ENCODE assay signal across 1 cellular context in genomic region chr7:106016331-106016730, GRCh38.
TF ChIP-seq lines count a peak whose summit lies in the region.

No MANE protein-coding gene starts in this region.

TF ChIP-seq in GM23338, 12 proteins besides CTCF, POLR2A, EP300 and RAD21 (continued from another document):
- TF ChIP-seq, protein P1, sequence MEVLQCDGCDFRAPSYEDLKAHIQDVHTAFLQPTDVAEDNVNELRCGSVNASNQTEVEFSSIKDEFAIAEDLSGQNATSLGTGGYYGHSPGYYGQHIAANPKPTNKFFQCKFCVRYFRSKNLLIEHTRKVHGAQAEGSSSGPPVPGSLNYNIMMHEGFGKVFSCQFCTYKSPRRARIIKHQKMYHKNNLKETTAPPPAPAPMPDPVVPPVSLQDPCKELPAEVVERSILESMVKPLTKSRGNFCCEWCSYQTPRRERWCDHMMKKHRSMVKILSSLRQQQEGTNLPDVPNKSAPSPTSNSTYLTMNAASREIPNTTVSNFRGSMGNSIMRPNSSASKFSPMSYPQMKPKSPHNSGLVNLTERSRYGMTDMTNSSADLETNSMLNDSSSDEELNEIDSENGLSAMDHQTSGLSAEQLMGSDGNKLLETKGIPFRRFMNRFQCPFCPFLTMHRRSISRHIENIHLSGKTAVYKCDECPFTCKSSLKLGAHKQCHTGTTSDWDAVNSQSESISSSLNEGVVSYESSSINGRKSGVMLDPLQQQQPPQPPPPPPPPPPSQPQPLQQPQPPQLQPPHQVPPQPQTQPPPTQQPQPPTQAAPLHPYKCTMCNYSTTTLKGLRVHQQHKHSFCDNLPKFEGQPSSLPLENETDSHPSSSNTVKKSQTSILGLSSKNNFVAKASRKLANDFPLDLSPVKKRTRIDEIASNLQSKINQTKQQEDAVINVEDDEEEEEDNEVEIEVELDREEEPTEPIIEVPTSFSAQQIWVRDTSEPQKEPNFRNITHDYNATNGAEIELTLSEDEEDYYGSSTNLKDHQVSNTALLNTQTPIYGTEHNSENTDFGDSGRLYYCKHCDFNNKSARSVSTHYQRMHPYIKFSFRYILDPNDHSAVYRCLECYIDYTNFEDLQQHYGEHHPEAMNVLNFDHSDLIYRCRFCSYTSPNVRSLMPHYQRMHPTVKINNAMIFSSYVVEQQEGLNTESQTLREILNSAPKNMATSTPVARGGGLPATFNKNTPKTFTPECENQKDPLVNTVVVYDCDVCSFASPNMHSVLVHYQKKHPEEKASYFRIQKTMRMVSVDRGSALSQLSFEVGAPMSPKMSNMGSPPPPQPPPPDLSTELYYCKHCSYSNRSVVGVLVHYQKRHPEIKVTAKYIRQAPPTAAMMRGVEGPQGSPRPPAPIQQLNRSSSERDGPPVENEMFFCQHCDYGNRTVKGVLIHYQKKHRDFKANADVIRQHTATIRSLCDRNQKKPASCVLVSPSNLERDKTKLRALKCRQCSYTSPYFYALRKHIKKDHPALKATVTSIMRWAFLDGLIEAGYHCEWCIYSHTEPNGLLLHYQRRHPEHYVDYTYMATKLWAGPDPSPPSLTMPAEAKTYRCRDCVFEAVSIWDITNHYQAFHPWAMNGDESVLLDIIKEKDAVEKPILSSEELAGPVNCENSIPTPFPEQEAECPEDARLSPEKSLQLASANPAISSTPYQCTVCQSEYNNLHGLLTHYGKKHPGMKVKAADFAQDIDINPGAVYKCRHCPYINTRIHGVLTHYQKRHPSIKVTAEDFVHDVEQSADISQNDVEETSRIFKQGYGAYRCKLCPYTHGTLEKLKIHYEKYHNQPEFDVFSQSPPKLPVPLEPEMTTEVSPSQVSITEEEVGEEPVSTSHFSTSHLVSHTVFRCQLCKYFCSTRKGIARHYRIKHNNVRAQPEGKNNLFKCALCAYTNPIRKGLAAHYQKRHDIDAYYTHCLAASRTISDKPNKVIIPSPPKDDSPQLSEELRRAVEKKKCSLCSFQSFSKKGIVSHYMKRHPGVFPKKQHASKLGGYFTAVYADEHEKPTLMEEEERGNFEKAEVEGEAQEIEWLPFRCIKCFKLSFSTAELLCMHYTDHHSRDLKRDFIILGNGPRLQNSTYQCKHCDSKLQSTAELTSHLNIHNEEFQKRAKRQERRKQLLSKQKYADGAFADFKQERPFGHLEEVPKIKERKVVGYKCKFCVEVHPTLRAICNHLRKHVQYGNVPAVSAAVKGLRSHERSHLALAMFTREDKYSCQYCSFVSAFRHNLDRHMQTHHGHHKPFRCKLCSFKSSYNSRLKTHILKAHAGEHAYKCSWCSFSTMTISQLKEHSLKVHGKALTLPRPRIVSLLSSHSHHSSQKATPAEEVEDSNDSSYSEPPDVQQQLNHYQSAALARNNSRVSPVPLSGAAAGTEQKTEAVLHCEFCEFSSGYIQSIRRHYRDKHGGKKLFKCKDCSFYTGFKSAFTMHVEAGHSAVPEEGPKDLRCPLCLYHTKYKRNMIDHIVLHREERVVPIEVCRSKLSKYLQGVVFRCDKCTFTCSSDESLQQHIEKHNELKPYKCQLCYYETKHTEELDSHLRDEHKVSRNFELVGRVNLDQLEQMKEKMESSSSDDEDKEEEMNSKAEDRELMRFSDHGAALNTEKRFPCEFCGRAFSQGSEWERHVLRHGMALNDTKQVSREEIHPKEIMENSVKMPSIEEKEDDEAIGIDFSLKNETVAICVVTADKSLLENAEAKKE (CRISPR knock-in tag; IDR thresholded peaks at IDR 0.05): no peak
- TF ChIP-seq ZNF114 (CRISPR knock-in tag; IDR thresholded peaks at IDR 0.05): no peak
